Comparison of ENCODE assay signal across 1 cellular context in genomic region chr10:78972947-78973900, GRCh38.
A peak's percentile ranks its signal among the peaks of the same experiment; 100 is the strongest.
TF ChIP-seq lines count a peak whose summit lies in the region.

No MANE protein-coding gene starts in this region.

TF ChIP-seq in K562, 482 proteins besides CTCF, POLR2A, EP300 and RAD21 (continued from another document and continues in another):
- TF ChIP-seq ETS1 (conservative IDR thresholded peaks at IDR 0.05; ENCODE audit: control insufficient read depth, low read depth, low read length) = peak; percentile 15
- no peak for TF ChIP-seq COPS2 (conservative IDR thresholded peaks at IDR 0.05)
- TF ChIP-seq JUN (IDR thresholded peaks at IDR 0.05; ENCODE audit: borderline replicate concordance, low read depth, low read length) = peak; percentile 97
- TF ChIP-seq JUN (CRISPR knock-in tag; IDR thresholded peaks at IDR 0.05; ENCODE audit: borderline replicate concordance) = no peak
- peak; percentile 67 to 68 for TF ChIP-seq AFF1 (IDR thresholded peaks at IDR 0.05; ENCODE audit: low read depth in 1 of 2, partially characterized antibody in 2 of 2)
- TF ChIP-seq MTF1 (CRISPR knock-in tag; IDR thresholded peaks at IDR 0.05; ENCODE audit: borderline replicate concordance) = no peak
- TF ChIP-seq HBP1 (CRISPR knock-in tag; IDR thresholded peaks at IDR 0.05) = peak; percentile 35; the same call in 1 of the 2 replicates
- peak; percentile 81; the same call in 1 of the 2 replicates for TF ChIP-seq KLF1 (tag; IDR thresholded peaks at IDR 0.05)
- TF ChIP-seq ZNF347 (CRISPR knock-in tag; IDR thresholded peaks at IDR 0.05; ENCODE audit: low read depth) = 0 out of 2 replicates have a peak, but pooled peaks have one; percentile 65
- TF ChIP-seq E2F5 (CRISPR knock-in tag; IDR thresholded peaks at IDR 0.05) = no peak
- TF ChIP-seq OTX1 (CRISPR knock-in tag; IDR thresholded peaks at IDR 0.05) = 0 out of 2 replicates have a peak, but pooled peaks have one; percentile 3
- 0 out of 2 replicates have a peak, but pooled peaks have one; percentile 8 for TF ChIP-seq ZNF449 (CRISPR knock-in tag; IDR thresholded peaks at IDR 0.05)
- TF ChIP-seq ZNF143 (CRISPR knock-in tag; IDR thresholded peaks at IDR 0.05) = no peak
- TF ChIP-seq SLC30A9 (CRISPR knock-in tag; IDR thresholded peaks at IDR 0.05) = no peak
- peak; percentile 75; the same call in 1 of the 2 replicates for TF ChIP-seq BRD4 (IDR thresholded peaks at IDR 0.05)
- peak; percentile 98 for TF ChIP-seq HMGN3 (IDR thresholded peaks at IDR 0.05; ENCODE audit: borderline replicate concordance, extremely low read depth, insufficient read length, low read depth, low read length)
- peak; percentile 54; the same call in 1 of the 2 replicates for TF ChIP-seq MAX (CRISPR knock-in tag; IDR thresholded peaks at IDR 0.05)
- TF ChIP-seq MLX (CRISPR knock-in tag; conservative IDR thresholded peaks at IDR 0.05) = 0 out of 4 replicates have a peak, but pooled peaks of 1 of the 2 experiments have one; percentile 74
- peak; percentile 96 for TF ChIP-seq NFRKB (IDR thresholded peaks at IDR 0.05; ENCODE audit: low read depth)
- peak; percentile 58; the same call in 1 of the 2 replicates for TF ChIP-seq MECOM (CRISPR knock-in tag; IDR thresholded peaks at IDR 0.05)
- TF ChIP-seq ATF1 (CRISPR knock-in tag; IDR thresholded peaks at IDR 0.05) = no peak
- TF ChIP-seq ATF1 (tag; IDR thresholded peaks at IDR 0.05) = peak; percentile 60; the same call in 1 of the 2 replicates
- no peak; a peak in 1 of 4 replicates for TF ChIP-seq ETV6 (IDR thresholded peaks at IDR 0.05; ENCODE audit: borderline replicate concordance in 1 of 2, low read depth in 2 of 2, low read length in 1 of 2)
- 0 out of 2 replicates have a peak, but pooled peaks have one; percentile 42 for TF ChIP-seq ETV6 (CRISPR knock-in tag; IDR thresholded peaks at IDR 0.05; ENCODE audit: borderline replicate concordance)
- 0 out of 2 replicates have a peak, but pooled peaks have one; percentile 86 for TF ChIP-seq RREB1 (CRISPR knock-in tag; IDR thresholded peaks at IDR 0.05)
- peak; percentile 78 for TF ChIP-seq NFIC (IDR thresholded peaks at IDR 0.05)
- TF ChIP-seq CXXC5 (CRISPR knock-in tag; IDR thresholded peaks at IDR 0.05) = peak; percentile 73
- TF ChIP-seq NCOA4 (IDR thresholded peaks at IDR 0.05; ENCODE audit: partially characterized antibody) = no peak
- TF ChIP-seq YY1 (IDR thresholded peaks at IDR 0.05; ENCODE audit: borderline replicate concordance in 1 of 3, control insufficient read depth in 1 of 3, extremely low read depth in 1 of 3, insufficient read depth in 3 of 3, insufficient read length in 1 of 3, insufficient replicate concordance in 2 of 3, low read depth in 1 of 3, low read length in 2 of 3) = peak in 2 of 3 experiments; percentile 59 to 65
- no peak for TF ChIP-seq ARID3A (IDR thresholded peaks at IDR 0.05; ENCODE audit: borderline replicate concordance, low read depth, low read length)
- TF ChIP-seq HNRNPH1 (optimal IDR thresholded peaks at IDR 0.05; ENCODE audit: low read depth, low read length) = no peak
- no peak for TF ChIP-seq CLOCK (CRISPR knock-in tag; IDR thresholded peaks at IDR 0.05; ENCODE audit: borderline replicate concordance)
